ENCODE assay signal across 8 cellular contexts in genomic region chr3:111715911-111716523, GRCh38. TPM values are rescaled to one million over a fixed set of nuclear protein-coding genes. Genes with fewer than 3 reads are reported as not detected.
A peak's percentile ranks its signal among the peaks of the same experiment; 100 is the strongest.
DNase-seq lines count a peak whose midpoint lies in the region; ATAC-seq and TF ChIP-seq lines count a peak whose summit lies in the region.

No MANE protein-coding gene starts in this region.

- peaks cover 2% of the 10 kb centered on the region for H3K4me1 Mint-ChIP-seq in T-helper 1 cell treated with Interleukin-12 subunit alpha and Interleukin-12 subunit beta and Interleukin-4 antibody, amounts not matched to agents 30 μg/mL and 1 μg/mL, for 36 hours (ENCODE audit: low read depth)
- H3K4me1 Mint-ChIP-seq in neural crest cell = peaks cover 17% of the 10 kb centered on the region

- H3K4me3 ChIP-seq in HFF-Myc (replicated peaks; ENCODE audit: low read depth, low read length) (no peak overlapping the region), dorsolateral prefrontal cortex (no peak overlapping the region)

- no peak overlapping the region for H3K27ac ChIP-seq in dorsolateral prefrontal cortex

- H3K36me3 Mint-ChIP-seq in T-helper 1 cell treated with Interleukin-12 subunit alpha and Interleukin-12 subunit beta and Interleukin-4 antibody, amounts not matched to agents 30 μg/mL and 1 μg/mL, for 36 hours (ENCODE audit: low read depth) = peaks cover 30% of the 10 kb centered on the region
- H3K36me3 Mint-ChIP-seq in neural crest cell (ENCODE audit: low read depth) = peaks cover 3% of the 10 kb centered on the region

- H3K27me3 ChIP-seq in dorsolateral prefrontal cortex = no peaks in the 10 kb centered on the region

- peak; percentile 76 for DNase-seq in DMS 273 (lab: John Stamatoyannopoulos, UW; ENCODE audit: unreplicated experiment)
- no peak for DNase-seq in DMS 273 treated with DMSO at 0.1 percent for 48 hours (lab: John Stamatoyannopoulos, UW)
- DNase-seq in HFF-Myc (ENCODE audit: extremely low read depth, low read depth) = no peak
- peak in 6 of 10 donors; percentile 15 to 62 (median 46) for DNase-seq in dorsolateral prefrontal cortex
- DNase-seq in neural crest cell (ENCODE audit: low read depth, low spot score) = peak; percentile 44
- DNase-seq in activated CD8-positive, alpha-beta memory T cell treated with anti-CD3 and anti-CD28 coated beads for 24 hours = no peak

- H3K27me3 Mint-ChIP-seq in T-helper 1 cell treated with Interleukin-12 subunit alpha and Interleukin-12 subunit beta and Interleukin-4 antibody, amounts not matched to agents 30 μg/mL and 1 μg/mL, for 36 hours (ENCODE audit: low read depth) = no peaks in the 10 kb centered on the region
- H3K27me3 Mint-ChIP-seq in neural crest cell (ENCODE audit: low read depth) = no peaks in the 10 kb centered on the region

- no peak overlapping the region for H3K4me3 Mint-ChIP-seq in T-helper 1 cell treated with Interleukin-12 subunit alpha and Interleukin-12 subunit beta and Interleukin-4 antibody, amounts not matched to agents 30 μg/mL and 1 μg/mL, for 36 hours
- H3K4me3 Mint-ChIP-seq in neural crest cell = no peak overlapping the region

- peak overlapping the region; percentile 23 for H3K27ac Mint-ChIP-seq in T-helper 1 cell treated with Interleukin-12 subunit alpha and Interleukin-12 subunit beta and Interleukin-4 antibody, amounts not matched to agents 30 μg/mL and 1 μg/mL, for 36 hours
- no peak overlapping the region for H3K27ac Mint-ChIP-seq in neural crest cell (ENCODE audit: unreplicated experiment)

- H3K9me3 Mint-ChIP-seq in T-helper 1 cell treated with Interleukin-12 subunit alpha and Interleukin-12 subunit beta and Interleukin-4 antibody, amounts not matched to agents 30 μg/mL and 1 μg/mL, for 36 hours = no peaks in the 10 kb centered on the region
- no peaks in the 10 kb centered on the region for H3K9me3 Mint-ChIP-seq in neural crest cell

- intact Hi-C loops in dorsolateral prefrontal cortex (cut with DNase I) = loop anchor here (2.0 to 5.0 kb wide), 2 partner anchors 251 to 326 kb away; no protein-coding TSS in a partner anchor

- TF ChIP-seq CTCF in HFF-Myc (IDR thresholded peaks at IDR 0.05; ENCODE audit: low read depth, low read length, missing control alignments) (peak; percentile 57), dorsolateral prefrontal cortex (IDR thresholded peaks at IDR 0.05 in 54 of 56, conservative IDR thresholded peaks at IDR 0.05 in 2 of 56; ENCODE audit: low read depth in 1 of 56, partially characterized antibody in 56 of 56) (peak in 42 of 56 donors; percentile 18 to 56 (median 34)), neural crest cell (conservative IDR thresholded peaks at IDR 0.05) (peak; percentile 58)

- ATAC-seq in GM18511 (IDR thresholded peaks at IDR 0.05; ENCODE audit: unreplicated experiment) = no peak

RNA-seq across cellular contexts. Expression of gene PLCXD2, which starts 41.5 kb away (rescaled TPM):
- total RNA-seq in dorsolateral prefrontal cortex (10 to 100 TPM in 114 of 120 experiments, 1 to 10 TPM in 6; 5.6 to 33.8 (median 19.0) TPM), neural crest cell (5.7 and 6.8 TPM in 2 replicates)

Comparison
In these comparisons a context has a peak if more than half of its experiments do, and no peak if none do; other contexts are left out.
1. DNase-seq: peak in DMS 273 (single experiment), dorsolateral prefrontal cortex (6 of 10) and neural crest cell (single experiment); none in DMS 273 treated with DMSO at 0.1 percent for 48 hours (single experiment), HFF-Myc (single experiment) and activated CD8-positive, alpha-beta memory T cell treated with anti-CD3 and anti-CD28 coated beads for 24 hours (single experiment).
2. Peak in every context shown above with its lines, with median percentiles within 50 percentile points of each other: CTCF ChIP-seq.